In genomic region chrX:71367396-71367795, GRCh38 we compare ENCODE assay signal across 2 cellular contexts.
TF ChIP-seq lines count a peak whose summit lies in the region.

No MANE protein-coding gene starts in this region.

TF ChIP-seq in SK-N-SH, 30 proteins besides CTCF, POLR2A, EP300 and RAD21 (continued from another document):
- TF ChIP-seq SMC3 (IDR thresholded peaks at IDR 0.05; ENCODE audit: low read depth, low read length) (no peak), PBX3 (IDR thresholded peaks at IDR 0.05) (no peak), EZH2phosphoT487 (IDR thresholded peaks at IDR 0.05; ENCODE audit: borderline replicate concordance, low read depth) (no peak), REST (IDR thresholded peaks at IDR 0.05; ENCODE audit: low read depth, low read length) (no peak), NFIC (IDR thresholded peaks at IDR 0.05; ENCODE audit: borderline replicate concordance) (no peak), POLR2AphosphoS5 (IDR thresholded peaks at IDR 0.05; ENCODE audit: low read depth, low read length) (no peak), ELF1 (IDR thresholded peaks at IDR 0.05) (no peak), RXRA (IDR thresholded peaks at IDR 0.05; ENCODE audit: borderline replicate concordance, low read depth) (no peak), RFX5 (IDR thresholded peaks at IDR 0.05; ENCODE audit: low read length) (no peak), TCF12 (IDR thresholded peaks at IDR 0.05) (no peak), TAF1 (IDR thresholded peaks at IDR 0.05; ENCODE audit: borderline replicate concordance, low read depth, low read length) (no peak), SIN3A (IDR thresholded peaks at IDR 0.05; ENCODE audit: borderline replicate concordance, low read depth, low read length) (no peak)

TF ChIP-seq in SK-N-SH treated with all-trans-retinoic acid at 6 μM for 48 hours, 23 proteins besides CTCF, POLR2A, EP300 and RAD21 (continued from another document):
- TF ChIP-seq PATZ1 (CRISPR knock-in tag; IDR thresholded peaks at IDR 0.05; ENCODE audit: borderline replicate concordance) (no peak), RARB (CRISPR knock-in tag; IDR thresholded peaks at IDR 0.05) (no peak), TCF4 (CRISPR knock-in tag; IDR thresholded peaks at IDR 0.05; ENCODE audit: borderline replicate concordance) (no peak), PPARA (CRISPR knock-in tag; IDR thresholded peaks at IDR 0.05; ENCODE audit: borderline replicate concordance) (no peak), ZNF565 (CRISPR knock-in tag; conservative IDR thresholded peaks at IDR 0.05; ENCODE audit: low read depth) (no peak), ESRRG (CRISPR knock-in tag; IDR thresholded peaks at IDR 0.05) (no peak), CSDC2 (CRISPR knock-in tag; IDR thresholded peaks at IDR 0.05) (no peak), ARNTL (CRISPR knock-in tag; IDR thresholded peaks at IDR 0.05; ENCODE audit: borderline replicate concordance, low read depth) (no peak), ZNF70 (CRISPR knock-in tag; IDR thresholded peaks at IDR 0.05) (no peak), ZNF8 (CRISPR knock-in tag; IDR thresholded peaks at IDR 0.05) (no peak), BACH2 (CRISPR knock-in tag; IDR thresholded peaks at IDR 0.05; ENCODE audit: borderline replicate concordance) (no peak), POU6F1 (CRISPR knock-in tag; IDR thresholded peaks at IDR 0.05; ENCODE audit: borderline replicate concordance, low read depth) (no peak), OSR1 (CRISPR knock-in tag; IDR thresholded peaks at IDR 0.05) (no peak)
